1 cellular context compared by ENCODE assay signal in the genomic region with DNA sequence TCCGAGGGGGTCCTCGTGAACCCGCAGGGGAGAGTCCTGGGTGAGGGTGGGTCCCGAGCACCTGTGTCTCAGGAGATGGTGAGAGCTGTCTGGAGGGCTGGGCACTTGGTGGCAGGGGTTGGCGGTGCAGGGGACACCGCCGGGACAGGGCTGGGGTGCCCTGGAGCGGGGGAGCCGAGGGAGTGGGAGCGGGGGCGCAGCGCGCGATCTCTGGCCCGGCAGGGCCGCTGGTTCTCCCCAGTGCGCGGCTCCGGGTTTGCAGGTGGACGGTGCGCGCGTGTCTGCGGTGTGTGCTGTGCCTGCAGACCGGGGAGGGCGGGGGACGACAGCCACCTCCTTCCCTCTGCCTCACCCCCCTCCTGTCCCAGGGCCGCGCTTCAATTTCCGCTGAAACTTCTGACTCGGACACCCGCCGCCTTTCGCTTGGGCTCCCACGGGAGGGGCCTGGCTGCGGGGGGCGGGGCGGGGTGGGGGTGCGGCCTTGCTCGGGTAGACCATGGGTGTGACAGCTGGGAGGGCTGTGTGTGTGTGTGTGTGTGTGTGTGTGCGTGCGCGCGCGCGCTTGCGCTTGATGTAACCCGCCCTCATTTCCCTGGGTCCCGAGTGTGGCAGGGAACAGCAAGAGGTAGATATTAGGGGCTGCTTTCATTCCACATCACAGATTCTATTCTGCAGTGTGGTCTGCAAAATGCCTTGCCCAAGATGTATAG.
TF ChIP-seq lines count a peak whose summit lies in the region.

No MANE protein-coding gene starts in this region.

TF ChIP-seq in K562, 482 proteins besides CTCF, POLR2A, EP300 and RAD21 (continued from another document and continues in another):
- TF ChIP-seq E4F1 (CRISPR knock-in tag; IDR thresholded peaks at IDR 0.05; ENCODE audit: borderline replicate concordance) (no peak), PHB2 (IDR thresholded peaks at IDR 0.05; ENCODE audit: low read depth) (no peak), POLR2H (tag; IDR thresholded peaks at IDR 0.05; ENCODE audit: low read depth) (peak; percentile 85), ESRRA (IDR thresholded peaks at IDR 0.05; ENCODE audit: borderline replicate concordance, low read depth) (peak; percentile 30; the same call in 1 of the 2 replicates), HSF4 (CRISPR knock-in tag; IDR thresholded peaks at IDR 0.05; ENCODE audit: borderline replicate concordance) (no peak), STAT5B (CRISPR knock-in tag; IDR thresholded peaks at IDR 0.05) (no peak), ARNT (IDR thresholded peaks at IDR 0.05) (no peak), KDM2B (CRISPR knock-in tag; IDR thresholded peaks at IDR 0.05) (no peak), ZC3H11A (IDR thresholded peaks at IDR 0.05; ENCODE audit: low read depth, low read length) (no peak), TCFL5 (CRISPR knock-in tag; conservative IDR thresholded peaks at IDR 0.05) (no peak), ARID4B (CRISPR knock-in tag; IDR thresholded peaks at IDR 0.05) (0 out of 2 replicates have a peak, but pooled peaks have one; percentile 10), ZNF717 (CRISPR knock-in tag; IDR thresholded peaks at IDR 0.05) (0 out of 2 replicates have a peak, but pooled peaks have one; percentile 65), SIN3A (IDR thresholded peaks at IDR 0.05; ENCODE audit: borderline replicate concordance in 2 of 2, control insufficient read depth in 1 of 2, low read depth in 2 of 2, low read length in 2 of 2) (0 out of 4 replicates have a peak, but pooled peaks have one; percentile 24 to 56), RCOR1 (IDR thresholded peaks at IDR 0.05; ENCODE audit: borderline replicate concordance in 1 of 2, low read depth in 2 of 2, low read length in 2 of 2) (0 out of 4 replicates have a peak, but pooled peaks of 1 of the 2 experiments have one; percentile 22), FOXK1 (CRISPR knock-in tag; IDR thresholded peaks at IDR 0.05; ENCODE audit: borderline replicate concordance) (no peak), TEAD1 (CRISPR knock-in tag; IDR thresholded peaks at IDR 0.05) (peak; percentile 62 to 70; a peak in 1 of 4 replicates), CCAR2 (IDR thresholded peaks at IDR 0.05; ENCODE audit: low read depth, low read length) (no peak), FOS (IDR thresholded peaks at IDR 0.05; ENCODE audit: extremely low read depth, insufficient read length) (no peak), ZFPM2 (CRISPR knock-in tag; IDR thresholded peaks at IDR 0.05) (peak; percentile 90), E2F3 (CRISPR knock-in tag; IDR thresholded peaks at IDR 0.05) (0 out of 2 replicates have a peak, but pooled peaks have one; percentile 46), ZNF324 (CRISPR knock-in tag; IDR thresholded peaks at IDR 0.05) (no peak), ERF (CRISPR knock-in tag; IDR thresholded peaks at IDR 0.05) (0 out of 2 replicates have a peak, but pooled peaks have one; percentile 75), TCF7 (IDR thresholded peaks at IDR 0.05; ENCODE audit: borderline replicate concordance) (no peak), SUPT5H (IDR thresholded peaks at IDR 0.05) (peak; percentile 85), PHTF2 (CRISPR knock-in tag; IDR thresholded peaks at IDR 0.05) (no peak), BDP1 (IDR thresholded peaks at IDR 0.05; ENCODE audit: insufficient read depth, insufficient read length) (no peak), ZFX (CRISPR knock-in tag; IDR thresholded peaks at IDR 0.05) (no peak; the same call in 1 of the 2 replicates), ZNF639 (CRISPR knock-in tag; conservative IDR thresholded peaks at IDR 0.05 in 1 of 2, IDR thresholded peaks at IDR 0.05 in 1 of 2) (no peak), EGR1 (conservative IDR thresholded peaks at IDR 0.05) (peak; percentile 54), ZNF507 (tag; conservative IDR thresholded peaks at IDR 0.05) (no peak), ZNF354B (CRISPR knock-in tag; IDR thresholded peaks at IDR 0.05) (no peak), MEIS2 (IDR thresholded peaks at IDR 0.05; ENCODE audit: partially characterized antibody) (peak; percentile 24), GTF2E2 (tag; IDR thresholded peaks at IDR 0.05) (no peak), RBM17 (IDR thresholded peaks at IDR 0.05; ENCODE audit: borderline replicate concordance, low read depth, low read length) (no peak), THRB (CRISPR knock-in tag; conservative IDR thresholded peaks at IDR 0.05) (peak; percentile 97), CBX5 (IDR thresholded peaks at IDR 0.05; ENCODE audit: borderline replicate concordance, low read depth) (0 out of 2 replicates have a peak, but pooled peaks have one; percentile 10), HDAC1 (IDR thresholded peaks at IDR 0.05) (peak in 1 of 2 experiments; percentile 69; a peak in 1 of 4 replicates), MXI1 (IDR thresholded peaks at IDR 0.05; ENCODE audit: low read depth, low read length) (no peak), MYNN (IDR thresholded peaks at IDR 0.05) (no peak), MYNN (CRISPR knock-in tag; IDR thresholded peaks at IDR 0.05) (no peak), ETV1 (tag; conservative IDR thresholded peaks at IDR 0.05; ENCODE audit: low read depth) (0 out of 2 replicates have a peak, but pooled peaks have one; percentile 6), CCNT2 (IDR thresholded peaks at IDR 0.05; ENCODE audit: borderline replicate concordance, extremely low read depth, insufficient read length, low read depth, low read length) (peak; percentile 76), KDM5B (IDR thresholded peaks at IDR 0.05; ENCODE audit: insufficient replicate concordance, low read depth, low read length) (peak; percentile 59)
- TF ChIP-seq, protein P1, sequence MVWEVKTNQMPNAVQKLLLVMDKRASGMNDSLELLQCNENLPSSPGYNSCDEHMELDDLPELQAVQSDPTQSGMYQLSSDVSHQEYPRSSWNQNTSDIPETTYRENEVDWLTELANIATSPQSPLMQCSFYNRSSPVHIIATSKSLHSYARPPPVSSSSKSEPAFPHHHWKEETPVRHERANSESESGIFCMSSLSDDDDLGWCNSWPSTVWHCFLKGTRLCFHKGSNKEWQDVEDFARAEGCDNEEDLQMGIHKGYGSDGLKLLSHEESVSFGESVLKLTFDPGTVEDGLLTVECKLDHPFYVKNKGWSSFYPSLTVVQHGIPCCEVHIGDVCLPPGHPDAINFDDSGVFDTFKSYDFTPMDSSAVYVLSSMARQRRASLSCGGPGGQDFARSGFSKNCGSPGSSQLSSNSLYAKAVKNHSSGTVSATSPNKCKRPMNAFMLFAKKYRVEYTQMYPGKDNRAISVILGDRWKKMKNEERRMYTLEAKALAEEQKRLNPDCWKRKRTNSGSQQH (CRISPR knock-in tag; IDR thresholded peaks at IDR 0.05), result no peak
- TF ChIP-seq, protein P2, sequence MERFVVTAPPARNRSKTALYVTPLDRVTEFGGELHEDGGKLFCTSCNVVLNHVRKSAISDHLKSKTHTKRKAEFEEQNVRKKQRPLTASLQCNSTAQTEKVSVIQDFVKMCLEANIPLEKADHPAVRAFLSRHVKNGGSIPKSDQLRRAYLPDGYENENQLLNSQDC (CRISPR knock-in tag; IDR thresholded peaks at IDR 0.05), result no peak
- TF ChIP-seq, protein P3, sequence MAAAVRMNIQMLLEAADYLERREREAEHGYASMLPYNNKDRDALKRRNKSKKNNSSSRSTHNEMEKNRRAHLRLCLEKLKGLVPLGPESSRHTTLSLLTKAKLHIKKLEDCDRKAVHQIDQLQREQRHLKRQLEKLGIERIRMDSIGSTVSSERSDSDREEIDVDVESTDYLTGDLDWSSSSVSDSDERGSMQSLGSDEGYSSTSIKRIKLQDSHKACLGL (CRISPR knock-in tag; IDR thresholded peaks at IDR 0.05; ENCODE audit: borderline replicate concordance, poor library complexity, severe bottlenecking), result no peak
- TF ChIP-seq, protein P4, sequence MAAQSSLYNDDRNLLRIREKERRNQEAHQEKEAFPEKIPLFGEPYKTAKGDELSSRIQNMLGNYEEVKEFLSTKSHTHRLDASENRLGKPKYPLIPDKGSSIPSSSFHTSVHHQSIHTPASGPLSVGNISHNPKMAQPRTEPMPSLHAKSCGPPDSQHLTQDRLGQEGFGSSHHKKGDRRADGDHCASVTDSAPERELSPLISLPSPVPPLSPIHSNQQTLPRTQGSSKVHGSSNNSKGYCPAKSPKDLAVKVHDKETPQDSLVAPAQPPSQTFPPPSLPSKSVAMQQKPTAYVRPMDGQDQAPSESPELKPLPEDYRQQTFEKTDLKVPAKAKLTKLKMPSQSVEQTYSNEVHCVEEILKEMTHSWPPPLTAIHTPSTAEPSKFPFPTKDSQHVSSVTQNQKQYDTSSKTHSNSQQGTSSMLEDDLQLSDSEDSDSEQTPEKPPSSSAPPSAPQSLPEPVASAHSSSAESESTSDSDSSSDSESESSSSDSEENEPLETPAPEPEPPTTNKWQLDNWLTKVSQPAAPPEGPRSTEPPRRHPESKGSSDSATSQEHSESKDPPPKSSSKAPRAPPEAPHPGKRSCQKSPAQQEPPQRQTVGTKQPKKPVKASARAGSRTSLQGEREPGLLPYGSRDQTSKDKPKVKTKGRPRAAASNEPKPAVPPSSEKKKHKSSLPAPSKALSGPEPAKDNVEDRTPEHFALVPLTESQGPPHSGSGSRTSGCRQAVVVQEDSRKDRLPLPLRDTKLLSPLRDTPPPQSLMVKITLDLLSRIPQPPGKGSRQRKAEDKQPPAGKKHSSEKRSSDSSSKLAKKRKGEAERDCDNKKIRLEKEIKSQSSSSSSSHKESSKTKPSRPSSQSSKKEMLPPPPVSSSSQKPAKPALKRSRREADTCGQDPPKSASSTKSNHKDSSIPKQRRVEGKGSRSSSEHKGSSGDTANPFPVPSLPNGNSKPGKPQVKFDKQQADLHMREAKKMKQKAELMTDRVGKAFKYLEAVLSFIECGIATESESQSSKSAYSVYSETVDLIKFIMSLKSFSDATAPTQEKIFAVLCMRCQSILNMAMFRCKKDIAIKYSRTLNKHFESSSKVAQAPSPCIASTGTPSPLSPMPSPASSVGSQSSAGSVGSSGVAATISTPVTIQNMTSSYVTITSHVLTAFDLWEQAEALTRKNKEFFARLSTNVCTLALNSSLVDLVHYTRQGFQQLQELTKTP (IDR thresholded peaks at IDR 0.05; ENCODE audit: low read depth in 1 of 2, partially characterized antibody in 2 of 2), result peak; percentile 47 to 82
